19 cellular contexts compared by ENCODE assay signal in genomic region chr11:8988329-8989234, GRCh38. TPM values are rescaled to one million over a fixed set of nuclear protein-coding genes. Genes with fewer than 3 reads are reported as not detected.
DNase-seq lines count a peak whose midpoint lies in the region; ATAC-seq and TF ChIP-seq lines count a peak whose summit lies in the region.
"Had no signal": no experiment of that assay in that cellular context is flagged by ENCODE, and none has a peak within 500 bp of the region (broad histone marks: within the 10 kb centered on the region; RNA-seq: fewer than 3 reads in every experiment).

No MANE protein-coding gene starts in this region.

- peak overlapping the region; percentile 42 for H2AFZ ChIP-seq in osteoblast (ENCODE audit: low read length)

- ATAC-seq in RWPE2 (ENCODE audit: low read depth): peak; percentile 61

- peak overlapping the region; percentile 59 for H3K4me2 ChIP-seq in osteoblast (ENCODE audit: insufficient read depth, low read length)

- H3K4me3 ChIP-seq in RWPE2 (ENCODE audit: severe bottlenecking): no peak overlapping the region
- no peak overlapping the region for H3K4me3 ChIP-seq in epithelial cell of esophagus (ENCODE audit: low read length)
- peak overlapping the region; percentile 15 for H3K4me3 ChIP-seq in osteoblast (ENCODE audit: insufficient read depth, low read length)
- no peak overlapping the region for H3K4me3 ChIP-seq in dorsolateral prefrontal cortex
- H3K4me3 ChIP-seq: lung, sigmoid colon, tibial nerve had no signal

- H4K20me1 ChIP-seq in osteoblast (ENCODE audit: insufficient read depth, low read length): no peaks in the 10 kb centered on the region

- H3K36me3 ChIP-seq in RWPE2 (ENCODE audit: low read depth) (no peaks in the 10 kb centered on the region), osteoblast (ENCODE audit: insufficient read depth, low read length) (no peaks in the 10 kb centered on the region)
- H3K36me3 ChIP-seq: neutrophil, sigmoid colon, tibial nerve had no signal

- H3K27ac ChIP-seq in RWPE2 (ENCODE audit: poor library complexity, severe bottlenecking): no peak overlapping the region
- peak overlapping the region; percentile 54 for H3K27ac ChIP-seq in osteoblast (ENCODE audit: low read depth, low read length)
- H3K27ac ChIP-seq in dorsolateral prefrontal cortex: no peak overlapping the region
- H3K27ac ChIP-seq: neutrophil, sigmoid colon, tibial nerve had no signal

- no peaks in the 10 kb centered on the region for H3K9me3 ChIP-seq in RWPE2 (ENCODE audit: severe bottlenecking)
- no peaks in the 10 kb centered on the region for H3K9me3 ChIP-seq in osteoblast (ENCODE audit: low read depth, low read length)
- H3K9me3 ChIP-seq: neutrophil, sigmoid colon, tibial nerve had no signal

- peak; percentile 19 for DNase-seq in HCEC 1CT
- no peak for DNase-seq in RWPE2 (ENCODE audit: low spot score)
- peak; percentile 71 for DNase-seq in epithelial cell of esophagus (ENCODE audit: low read depth)
- no peak for DNase-seq in osteoblast (ENCODE audit: insufficient read length, low spot score, missing footprints)
- DNase-seq in NCI-H526 treated with DMSO at 0.1 percent for 48 hours (lab: John Stamatoyannopoulos, UW): no peak
- DNase-seq in globus pallidus (ENCODE audit: low spot score): no peak
- DNase-seq in activated CD4-positive, alpha-beta T cell treated with anti-CD3 and anti-CD28 coated beads for 4 hours: no peak
- DNase-seq in dorsolateral prefrontal cortex: no peak
- DNase-seq: activated CD4-positive, CD25-positive, alpha-beta regulatory T cell treated with anti-CD3 and anti-CD28 coated beads, Interleukin-2, amount 50 U/mL, for 72 hours; activated T-cell treated with anti-CD3 and anti-CD28 coated beads for 4 hours; cortex of kidney; GDM1; NCI-H1436; NCI-H446; sigmoid colon; stimulated activated CD4-positive, alpha-beta T cell treated with anti-CD3 and anti-CD28 coated beads, Interleukin-4, amount 100 ng/mL, for 4 hours had no signal

- TF ChIP-seq CTCF in RWPE2 (IDR thresholded peaks at IDR 0.05; ENCODE audit: poor library complexity, severe bottlenecking): no peak
- no peak for TF ChIP-seq CTCF in epithelial cell of esophagus (IDR thresholded peaks at IDR 0.05; ENCODE audit: insufficient read depth, low read depth, low read length, missing control alignments)
- no peak for TF ChIP-seq CTCF in osteoblast (IDR thresholded peaks at IDR 0.05; ENCODE audit: extremely low read depth, low read depth, low read length)
- no peak for TF ChIP-seq CTCF in dorsolateral prefrontal cortex (IDR thresholded peaks at IDR 0.05 in 54 of 56, conservative IDR thresholded peaks at IDR 0.05 in 2 of 56; ENCODE audit: low read depth in 1 of 56, partially characterized antibody in 56 of 56)

- H3K4me1 ChIP-seq in RWPE2 (ENCODE audit: insufficient read depth, poor library complexity, severe bottlenecking) (no peaks in the 10 kb centered on the region), osteoblast (ENCODE audit: insufficient read depth, low read length) (peaks cover 17% of the 10 kb centered on the region)
- H3K4me1 ChIP-seq: sigmoid colon, tibial nerve had no signal

- no peaks in the 10 kb centered on the region for H3K79me2 ChIP-seq in osteoblast (ENCODE audit: insufficient read depth, low read length)

- no peaks in the 10 kb centered on the region for H3K27me3 ChIP-seq in RWPE2 (ENCODE audit: insufficient read depth, poor library complexity, severe bottlenecking)
- no peaks in the 10 kb centered on the region for H3K27me3 ChIP-seq in osteoblast (ENCODE audit: insufficient read depth, low read length)
- no peaks in the 10 kb centered on the region for H3K27me3 ChIP-seq in dorsolateral prefrontal cortex
- H3K27me3 ChIP-seq: neutrophil, sigmoid colon, tibial nerve had no signal

- intact Hi-C loops in dorsolateral prefrontal cortex (cut with DNase I): no loop called here

RNA-seq across cellular contexts. Expression of gene NRIP3, which starts 15.2 kb away (rescaled TPM):
- total RNA-seq in osteoblast (6.2 and 6.8 TPM in 2 replicates), dorsolateral prefrontal cortex (10 to 100 TPM; 10.8 to 77.6 (median 44.5) TPM)

RNA-seq across cellular contexts. Expression of gene TMEM9B, which starts 24.3 kb away (rescaled TPM):
- total RNA-seq in osteoblast (32.6 and 40.1 TPM in 2 replicates), dorsolateral prefrontal cortex (10 to 100 TPM; 33.7 to 59.4 (median 47.3) TPM)

RNA-seq across cellular contexts. Expression of gene ASCL3, which starts 45.8 kb away (rescaled TPM):
- total RNA-seq in osteoblast (not detected in 2 replicates), dorsolateral prefrontal cortex (not detected)
- total RNA-seq: lung, sigmoid colon, tibial nerve had no signal

RNA-seq across cellular contexts. Expression of gene C11orf16, which starts 55.8 kb away (rescaled TPM):
- total RNA-seq in osteoblast (0.29 TPM in 1 of 2 replicates, not detected in the other), dorsolateral prefrontal cortex (not detected)
- total RNA-seq: sigmoid colon, tibial nerve had no signal

Comparison
In these comparisons a context has a peak if more than half of its experiments do, and no peak if none do; other contexts are left out.
1. DNase-seq: peak in HCEC 1CT (single experiment) and epithelial cell of esophagus (single experiment); none in RWPE2 (single experiment), osteoblast (single experiment), NCI-H526 treated with DMSO at 0.1 percent for 48 hours (single experiment), globus pallidus (single experiment), activated CD4-positive, alpha-beta T cell treated with anti-CD3 and anti-CD28 coated beads for 4 hours (0 of 2) and dorsolateral prefrontal cortex (0 of 10).